Comparison of ENCODE assay signal across 12 cellular contexts in genomic region chr5:34523382-34523716, GRCh38.
DNase-seq lines count a peak whose midpoint lies in the region; ATAC-seq, FAIRE-seq and TF ChIP-seq lines count a peak whose summit lies in the region.
"Had no signal": no experiment of that assay in that cellular context is flagged by ENCODE, and none has a peak within 500 bp of the region (broad histone marks: within the 10 kb centered on the region; RNA-seq: fewer than 3 reads in every experiment).

No MANE protein-coding gene starts in this region.

- FAIRE-seq in GM12892 (lab: Jason Lieb, UNC) = no peak

- H3K4me3 ChIP-seq in KMS-11 (IDR thresholded peaks at IDR 0.05; ENCODE audit: insufficient read depth, low read depth, low read length) = no peak overlapping the region
- H3K4me3 ChIP-seq: suprapubic skin had no signal

- no peaks in the 10 kb centered on the region for H3K4me1 ChIP-seq in KMS-11 (ENCODE audit: low read depth, poor library complexity, severe bottlenecking)
- H3K4me1 ChIP-seq: foreskin keratinocyte had no signal

- peak overlapping the region; percentile 68 for H2AFZ ChIP-seq in KMS-11 (ENCODE audit: low read depth)

- H3K4me1 Mint-ChIP-seq in endothelial cell (ENCODE audit: unreplicated experiment) = peaks cover 5% of the 10 kb centered on the region
- H3K4me1 Mint-ChIP-seq in naive thymus-derived CD8-positive, alpha-beta T cell = peaks cover 0 to 4% (median 0%) of the 10 kb centered on the region in 4 donors
- H3K4me1 Mint-ChIP-seq: activated naive CD4-positive, alpha-beta T cell treated with anti-CD3 and anti-CD28 coated beads, Interleukin-2, amount 50 U/mL, for 24 hours had no signal

- no peak overlapping the region for H3K4me2 ChIP-seq in KMS-11

- H4K20me1 ChIP-seq in KMS-11 (ENCODE audit: insufficient read depth) = no peaks in the 10 kb centered on the region

- no peaks in the 10 kb centered on the region for H3K36me3 ChIP-seq in KMS-11 (ENCODE audit: insufficient read depth)
- H3K36me3 ChIP-seq: suprapubic skin had no signal

- no peaks in the 10 kb centered on the region for H3K79me2 ChIP-seq in KMS-11 (ENCODE audit: insufficient read depth, low read depth)

- no peaks in the 10 kb centered on the region for H3K9me3 Mint-ChIP-seq in endothelial cell (ENCODE audit: unreplicated experiment)
- no peaks in the 10 kb centered on the region for H3K9me3 Mint-ChIP-seq in naive thymus-derived CD8-positive, alpha-beta T cell
- H3K9me3 Mint-ChIP-seq: activated naive CD4-positive, alpha-beta T cell treated with anti-CD3 and anti-CD28 coated beads, Interleukin-2, amount 50 U/mL, for 24 hours had no signal

- H3K27ac ChIP-seq in KMS-11 = no peak overlapping the region
- H3K27ac ChIP-seq: foreskin keratinocyte, suprapubic skin had no signal

- H3K27me3 ChIP-seq in KMS-11 (ENCODE audit: insufficient read depth, low read depth) = no peaks in the 10 kb centered on the region
- H3K27me3 ChIP-seq: foreskin keratinocyte, suprapubic skin had no signal

- TF ChIP-seq CTCF in KMS-11 (conservative IDR thresholded peaks at IDR 0.05; ENCODE audit: low read depth, low read length) (0 out of 2 replicates have a peak, but pooled peaks have one; percentile 21), endothelial cell (IDR thresholded peaks at IDR 0.05; ENCODE audit: unreplicated experiment) (peak; percentile 24)

- no peak overlapping the region for H3K9ac ChIP-seq in KMS-11

- H3K27ac Mint-ChIP-seq in endothelial cell (ENCODE audit: unreplicated experiment) = no peak overlapping the region
- no peak overlapping the region for H3K27ac Mint-ChIP-seq in naive thymus-derived CD8-positive, alpha-beta T cell
- H3K27ac Mint-ChIP-seq: activated naive CD4-positive, alpha-beta T cell treated with anti-CD3 and anti-CD28 coated beads, Interleukin-2, amount 50 U/mL, for 24 hours had no signal

- DNase-seq in NOMO-1 treated with DMSO at 0.1 percent for 48 hours (lab: John Stamatoyannopoulos, UW; ENCODE audit: unreplicated experiment) = peak; percentile 42
- DNase-seq in NOMO-1 (lab: John Stamatoyannopoulos, UW; ENCODE audit: unreplicated experiment in 2 of 2) = no peak
- no peak for DNase-seq in endothelial cell (ENCODE audit: low spot score)
- no peak for DNase-seq in NCI-H146 treated with DMSO at 0.1 percent for 48 hours (lab: John Stamatoyannopoulos, UW; ENCODE audit: unreplicated experiment)
- no peak for DNase-seq in naive thymus-derived CD8-positive, alpha-beta T cell
- DNase-seq in GM12892 (ENCODE audit: insufficient read length) = no peak
- DNase-seq: cortex of kidney had no signal

- no peaks in the 10 kb centered on the region for H3K36me3 Mint-ChIP-seq in endothelial cell (ENCODE audit: low read depth, unreplicated experiment)
- no peaks in the 10 kb centered on the region for H3K36me3 Mint-ChIP-seq in naive thymus-derived CD8-positive, alpha-beta T cell
- H3K36me3 Mint-ChIP-seq: activated naive CD4-positive, alpha-beta T cell treated with anti-CD3 and anti-CD28 coated beads, Interleukin-2, amount 50 U/mL, for 24 hours had no signal

- H3K4me3 Mint-ChIP-seq in endothelial cell (ENCODE audit: unreplicated experiment) = no peak overlapping the region
- H3K4me3 Mint-ChIP-seq in naive thymus-derived CD8-positive, alpha-beta T cell = no peak overlapping the region
- H3K4me3 Mint-ChIP-seq: activated naive CD4-positive, alpha-beta T cell treated with anti-CD3 and anti-CD28 coated beads, Interleukin-2, amount 50 U/mL, for 24 hours had no signal

- POLR2A ChIA-PET in naive thymus-derived CD8-positive, alpha-beta T cell (lab: Charles Lee) = no interaction called here

- no peak for ATAC-seq in HG02571 (IDR thresholded peaks at IDR 0.05; ENCODE audit: unreplicated experiment)
- no peak for ATAC-seq in naive thymus-derived CD8-positive, alpha-beta T cell

- H3K27me3 Mint-ChIP-seq in endothelial cell (ENCODE audit: unreplicated experiment) = no peaks in the 10 kb centered on the region
- H3K27me3 Mint-ChIP-seq in naive thymus-derived CD8-positive, alpha-beta T cell = peaks cover 0 to 10% (median 4%) of the 10 kb centered on the region in 5 donors

- TF ChIP-seq POLR2A in GM12892 (IDR thresholded peaks at IDR 0.05; ENCODE audit: low read depth, low read length) = no peak
